In genomic region chrX:45781901-45782553, GRCh38 we compare ENCODE assay signal across 10 cellular contexts.
DNase-seq lines count a peak whose midpoint lies in the region; ATAC-seq, FAIRE-seq and TF ChIP-seq lines count a peak whose summit lies in the region.
"Had no signal": no experiment of that assay in that cellular context is flagged by ENCODE, and none has a peak within 500 bp of the region (broad histone marks: within the 10 kb centered on the region; RNA-seq: fewer than 3 reads in every experiment).

No MANE protein-coding gene starts in this region.

- H2AK5ac ChIP-seq in H1 (ENCODE audit: low read depth, low read length), result no peak overlapping the region

- no peak overlapping the region for H3K4ac ChIP-seq in H1 (replicated peaks; ENCODE audit: insufficient read length, low read depth, low read length)

- WGBS in H1 (ENCODE audit: extremely low coverage in 1 of 2, insufficient coverage in 1 of 2, insufficient read length in 1 of 2, insufficient replicate concordance in 2 of 2, low coverage in 1 of 2, low lambda C conversion rate in 2 of 2, missing lambda C conversion rate in 1 of 2), 2 experiments, result 68% methylated on average over 4 of the region's 4 CpGs; no CpG with 5 or more reads in 1 of the 2 experiments
- 45 to 49% methylated on average over 4 of the region's 4 CpGs for WGBS in pancreas, 2 donors

- H3K23me2 ChIP-seq in H1 (ENCODE audit: low read depth, low read length), result no peaks in the 10 kb centered on the region

- H3K79me1 ChIP-seq in H1 (ENCODE audit: low read depth, low read length), result peaks cover 2% of the 10 kb centered on the region; the same call in 1 of the 2 replicates

- H2AFZ ChIP-seq in H1 (ENCODE audit: low read length), result no peak overlapping the region

- H2BK120ac ChIP-seq in H1 (replicated peaks; ENCODE audit: low read depth, low read length), result no peak overlapping the region

- H3K27ac ChIP-seq in H1 (ENCODE audit: low read depth, low read length) (no peak overlapping the region), pancreas (no peak overlapping the region)
- H3K27ac ChIP-seq: 22Rv1 had no signal

- H3K36me3 ChIP-seq in H1 (ENCODE audit: control insufficient read depth in 2 of 4, insufficient read depth in 4 of 4, low read length in 3 of 4), result peaks cover 0 to 12% (median 0%) of the 10 kb centered on the region in 4 experiments; a peak in 4 of 8 replicates
- H3K36me3 ChIP-seq in pancreas, result no peaks in the 10 kb centered on the region

- no peak overlapping the region for H4K91ac ChIP-seq in H1 (replicated peaks; ENCODE audit: insufficient read length, low read length)

- FAIRE-seq in H1 (lab: Jason Lieb, UNC) (peak; percentile 72), pancreas (lab: Jason Lieb, UNC) (peak; percentile 70)
- FAIRE-seq: endometrium had no signal

- TF ChIP-seq EP300 in H1 (IDR thresholded peaks at IDR 0.05; ENCODE audit: borderline replicate concordance in 1 of 2, low read depth in 2 of 2, low read length in 2 of 2), result no peak

- no peak overlapping the region for H3K56ac ChIP-seq in H1 (replicated peaks; ENCODE audit: insufficient read length, low read depth, low read length)

- H3K4me3 ChIP-seq in H1 (ENCODE audit: extremely low read depth in 1 of 4, insufficient read depth in 2 of 4, low read depth in 3 of 4, low read length in 4 of 4) (no peak overlapping the region), pancreas (no peak overlapping the region)

- no peak overlapping the region for H2BK20ac ChIP-seq in H1 (ENCODE audit: low read length)

- H4K8ac ChIP-seq in H1 (ENCODE audit: extremely low read depth, insufficient read depth, low read length), result no peak overlapping the region

- peak; percentile 15 to 17; a peak in 2 of 4 replicates for TF ChIP-seq RAD21 in H1 (IDR thresholded peaks at IDR 0.05 in 1 of 2, conservative IDR thresholded peaks at IDR 0.05 in 1 of 2; ENCODE audit: low read depth in 2 of 2, low read length in 2 of 2)

- H3K4me1 ChIP-seq in H1 (replicated peaks in 1 of 4; ENCODE audit: control insufficient read depth in 3 of 4, insufficient read depth in 4 of 4, low read length in 3 of 4) (peaks cover 0 to 6% (median 1%) of the 10 kb centered on the region in 4 experiments; a peak in 4 of 7 replicates), pancreas (no peaks in the 10 kb centered on the region)

- no peak overlapping the region for H3K4me2 ChIP-seq in H1 (ENCODE audit: insufficient read depth in 1 of 2, low read depth in 2 of 2, low read length in 2 of 2)

- no peak overlapping the region for H3K23ac ChIP-seq in H1 (ENCODE audit: insufficient read length)

- no peak overlapping the region for H2BK5ac ChIP-seq in H1 (ENCODE audit: low read depth, low read length)

- H2BK15ac ChIP-seq in H1 (ENCODE audit: low read length), result no peak overlapping the region

- H3K9me3 ChIP-seq in H1 (ENCODE audit: insufficient read depth in 2 of 2, low read depth in 1 of 2, low read length in 1 of 2), result no peaks in the 10 kb centered on the region
- no peaks in the 10 kb centered on the region for H3K9me3 ChIP-seq in pancreas

- H2BK12ac ChIP-seq in H1 (ENCODE audit: low read depth, low read length), result no peak overlapping the region

- TF ChIP-seq POLR2A in H1 (IDR thresholded peaks at IDR 0.05; ENCODE audit: control extremely low read depth in 1 of 2, low read depth in 2 of 2, low read length in 2 of 2), result no peak

- peaks cover 11 to 19% of the 10 kb centered on the region in 2 experiments for H4K20me1 ChIP-seq in H1 (replicated peaks in 1 of 2; ENCODE audit: control insufficient read depth in 1 of 2, insufficient read depth in 2 of 2, low read length in 2 of 2)

- no peak overlapping the region for H4K5ac ChIP-seq in H1 (ENCODE audit: insufficient read length, low read depth, low read length)

- H3K27me3 ChIP-seq in H1 (replicated peaks in 1 of 4; ENCODE audit: control insufficient read depth in 3 of 4, extremely low read depth in 1 of 4, insufficient read depth in 3 of 4, low read length in 3 of 4), result no peaks in the 10 kb centered on the region
- no peaks in the 10 kb centered on the region for H3K27me3 ChIP-seq in pancreas

- H3K9ac ChIP-seq in H1 (replicated peaks in 1 of 4; ENCODE audit: extremely low read depth in 1 of 4, low read depth in 3 of 4, low read length in 3 of 4), result no peak overlapping the region

- POLR2A ChIA-PET in H1 (lab: Charles Lee; ENCODE audit: partially characterized antibody), result no interaction called here

- CTCF ChIA-PET in H1 (lab: Charles Lee; ENCODE audit: partially characterized antibody), result interaction anchor here (0.6 kb wide), 1 partner anchor 266 kb away, joined by 3 read pairs; no protein-coding TSS in a partner anchor

- peak in 3 of 4 donors; percentile 52 to 74 (median 52) for ATAC-seq in pancreas
- ATAC-seq in GM19463 (IDR thresholded peaks at IDR 0.05; ENCODE audit: unreplicated experiment), result no peak
- ATAC-seq in GM21381 (IDR thresholded peaks at IDR 0.05; ENCODE audit: unreplicated experiment), result no peak

- H3K79me2 ChIP-seq in H1 (ENCODE audit: control insufficient read depth in 1 of 2, insufficient read depth in 2 of 2, low read length in 2 of 2), result peaks cover 5 to 98% of the 10 kb centered on the region in 2 experiments; a peak in 3 of 4 replicates

- TF ChIP-seq CTCF in H1 (IDR thresholded peaks at IDR 0.05; ENCODE audit: control extremely low read depth in 1 of 3, insufficient read depth in 1 of 3, low read depth in 1 of 3, low read length in 3 of 3) (peak in 1 of 3 experiments; percentile 7; a peak in 1 of 4 replicates), pancreas (IDR thresholded peaks at IDR 0.05) (no peak)

- H3K14ac ChIP-seq in H1 (ENCODE audit: insufficient read length), result no peak overlapping the region

- peak; percentile 4 for DNase-seq in NCI-H1105 treated with DMSO at 0.1 percent for 48 hours (lab: John Stamatoyannopoulos, UW)
- no peak for DNase-seq in NCI-H1105 (lab: John Stamatoyannopoulos, UW)
- peak; percentile 76 for DNase-seq in NCI-H69 (lab: John Stamatoyannopoulos, UW)
- no peak for DNase-seq in H1 (ENCODE audit: low read depth in 1 of 2, low spot score in 2 of 2)
- DNase-seq in pancreas, result no peak
- DNase-seq in NCI-H748 treated with DMSO at 0.1 percent for 48 hours (lab: John Stamatoyannopoulos, UW), result no peak

- H3K18ac ChIP-seq in H1 (ENCODE audit: extremely low read depth, low read length), result no peak overlapping the region; the same call in 1 of the 2 replicates

- intact Hi-C loops in pancreas (cut with DNase I), result no loop called here

TF ChIP-seq in H1, 55 proteins besides CTCF, POLR2A, EP300 and RAD21:
- TF ChIP-seq BACH1 (IDR thresholded peaks at IDR 0.05; ENCODE audit: low read length) (peak; percentile 72), HDAC2 (IDR thresholded peaks at IDR 0.05; ENCODE audit: borderline replicate concordance in 1 of 2, low read depth in 2 of 2, low read length in 2 of 2) (no peak), MAFK (IDR thresholded peaks at IDR 0.05; ENCODE audit: low read depth, low read length) (peak; percentile 3; the same call in 1 of the 2 replicates)

Comparison
In these comparisons a context has a peak if more than half of its experiments do, and no peak if none do; other contexts are left out.
1. DNase-seq: peak in NCI-H1105 treated with DMSO at 0.1 percent for 48 hours (single experiment) and NCI-H69 (single experiment); none in NCI-H1105 (single experiment), H1 (0 of 2), pancreas (0 of 6) and NCI-H748 treated with DMSO at 0.1 percent for 48 hours (single experiment).
2. ATAC-seq: peak in pancreas (3 of 4); none in GM19463 (single experiment) and GM21381 (single experiment).